In the genomic region with DNA sequence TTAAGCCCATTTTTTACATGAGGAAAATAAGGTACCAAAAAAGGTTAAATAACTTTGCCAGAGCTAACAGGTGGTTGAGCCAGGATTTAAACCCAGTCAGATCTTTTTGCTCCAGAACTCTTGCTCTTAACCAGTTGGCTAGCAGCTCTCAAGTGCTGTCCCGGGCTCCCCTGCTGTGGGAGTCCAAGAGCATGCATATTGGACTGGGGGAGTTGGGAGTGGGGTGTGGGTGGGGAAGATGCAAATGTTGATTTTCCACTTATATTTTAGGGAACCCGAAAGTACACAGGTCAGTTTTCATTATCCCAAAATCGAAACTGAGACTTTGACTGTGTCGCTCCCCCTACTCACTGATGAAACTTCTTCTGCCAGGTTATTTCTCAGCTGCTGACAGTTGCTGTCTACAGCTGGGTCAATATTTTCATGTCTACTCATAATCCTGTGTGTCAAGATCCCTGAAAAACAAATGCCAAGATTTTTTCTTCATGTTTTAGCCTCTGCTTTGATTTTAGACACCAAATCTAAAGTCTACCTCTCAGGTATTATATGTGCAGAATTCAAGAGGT, we compare ENCODE assay signal across 22 cellular contexts.
A peak's percentile ranks its signal among the peaks of the same experiment; 100 is the strongest.
DNase-seq lines count a peak whose midpoint lies in the region; ATAC-seq, FAIRE-seq and TF ChIP-seq lines count a peak whose summit lies in the region.
"Had no signal": no experiment of that assay in that cellular context is flagged by ENCODE, and none has a peak within 500 bp of the region (broad histone marks: within the 10 kb centered on the region; RNA-seq: fewer than 3 reads in every experiment).

No MANE protein-coding gene starts in this region.

- TF ChIP-seq EP300 in GM12878 (IDR thresholded peaks at IDR 0.05; ENCODE audit: borderline replicate concordance in 1 of 2, control insufficient read depth in 1 of 2, low read depth in 2 of 2, low read length in 2 of 2) (no peak), sigmoid colon (IDR thresholded peaks at IDR 0.05) (no peak)

- RAD21 ChIA-PET in GM12878 (lab: Charles Lee; ENCODE audit: unreplicated experiment): interaction anchor here (0.6 to 2.7 kb wide), 11 partner anchors 9 to 340 kb away, joined by 3 to 17 read pairs (median 3); no protein-coding TSS in a partner anchor

- FAIRE-seq in GM12878 (lab: Jason Lieb, UNC): no peak
- FAIRE-seq: A204.1, H54 had no signal

- H3K9me3 ChIP-seq in MM.1S (replicated peaks; ENCODE audit: insufficient read depth, low read length): no peaks in the 10 kb centered on the region
- peaks cover 5% of the 10 kb centered on the region; the same call in 2 of the 3 replicates for H3K9me3 ChIP-seq in GM12878 (replicated peaks; ENCODE audit: control insufficient read depth, insufficient read depth, low read length)
- no peaks in the 10 kb centered on the region for H3K9me3 ChIP-seq in sigmoid colon
- H3K9me3 ChIP-seq in tibial artery: no peaks in the 10 kb centered on the region
- H3K9me3 ChIP-seq: BE2C, Peyer's patch had no signal

- DNase-seq in MM.1S (peak; percentile 53), GM12878 (ENCODE audit: low read depth, low spot score) (no peak), sigmoid colon (no peak), SKM-1 (lab: John Stamatoyannopoulos, UW; ENCODE audit: unreplicated experiment) (no peak), tibial artery (no peak), anterior cingulate cortex (lab: John Stamatoyannopoulos, UW) (no peak)
- DNase-seq: BE2C; CD4-positive, CD25-positive, alpha-beta regulatory T cell; COR-L47; DMS 273 treated with DMSO at 0.1 percent for 48 hours; DND-41; HFFc6; NCI-H1105; NCI-H1694 treated with DMSO at 0.1 percent for 48 hours; NCI-H2227 treated with DMSO at 0.1 percent for 48 hours; NCI-H510A treated with DMSO at 0.1 percent for 48 hours; Peyer's patch had no signal

- peaks cover 19% of the 10 kb centered on the region for H3K4me1 ChIP-seq in MM.1S (ENCODE audit: low read length)
- peaks cover 8% of the 10 kb centered on the region; the same call in 1 of the 2 replicates for H3K4me1 ChIP-seq in GM12878 (ENCODE audit: control insufficient read depth, insufficient read depth, low read length)
- no peaks in the 10 kb centered on the region for H3K4me1 ChIP-seq in sigmoid colon
- H3K4me1 ChIP-seq in tibial artery: no peaks in the 10 kb centered on the region
- H3K4me1 ChIP-seq: BE2C, Peyer's patch had no signal

- POLR2A ChIA-PET in GM12878 (lab: Charles Lee): interaction anchor here (1.0 to 1.2 kb wide), 2 partner anchors 8 to 13 kb away, joined by 4 to 6 read pairs; no protein-coding TSS in a partner anchor

- in situ Hi-C loops in GM12878 (cut with MboI): no loop called here

- ATAC-seq in GM18498 (IDR thresholded peaks at IDR 0.05; ENCODE audit: unreplicated experiment) (peak; percentile 45), GM21717 (IDR thresholded peaks at IDR 0.05; ENCODE audit: unreplicated experiment) (peak; percentile 62), GM12878 (peak; percentile 79)
- ATAC-seq: Right ventricle myocardium inferior had no signal

- no TSS peak for BruUV-seq in GM12878 (replicated peaks; lab: Mats Ljungman, UMichigan)

- H3K9me2 ChIP-seq in MM.1S (replicated peaks; ENCODE audit: insufficient read depth, low read length): no peaks in the 10 kb centered on the region

- TF ChIP-seq POLR2A in GM12878 (IDR thresholded peaks at IDR 0.05; ENCODE audit: low read depth, low read length) (no peak), sigmoid colon (IDR thresholded peaks at IDR 0.05) (no peak)

- WGBS in GM12878 (ENCODE audit: insufficient coverage, insufficient replicate concordance, low lambda C conversion rate, missing lambda C conversion rate): 16% methylated on average over 4 of the region's 4 CpGs
- 85 to 86% methylated on average over 4 of the region's 4 CpGs for WGBS in sigmoid colon, 2 donors

- H3F3A ChIP-seq in MM.1S (ENCODE audit: insufficient read depth, low read length): no peaks in the 10 kb centered on the region

- SMC1A ChIA-PET in GM12878 (lab: Charles Lee; ENCODE audit: uncharacterized antibody, unreplicated experiment): interaction anchor here (0.6 to 8.6 kb wide), 10 partner anchors 9 to 968 kb away, joined by 3 to 79 read pairs (median 4); no protein-coding TSS in a partner anchor

- peak overlapping the region; percentile 37; the same call in 1 of the 2 replicates for H3K4me2 ChIP-seq in MM.1S (ENCODE audit: low read depth, low read length)
- H3K4me2 ChIP-seq in GM12878 (ENCODE audit: control insufficient read depth, insufficient read depth): peak overlapping the region; percentile 25; the same call in 1 of the 2 replicates

- CTCF ChIA-PET in GM12878 (lab: Yijun Ruan, JAX): interaction anchor here (0.6 to 2.2 kb wide), 10 partner anchors 9 to 577 kb away, joined by 3 to 12 read pairs (median 4); no protein-coding TSS in a partner anchor

- TF ChIP-seq CTCF in MM.1S (IDR thresholded peaks at IDR 0.05; ENCODE audit: low read length): no peak
- no peak for TF ChIP-seq CTCF in GM12878 (IDR thresholded peaks at IDR 0.05 in 2 of 3, conservative IDR thresholded peaks at IDR 0.05 in 1 of 3; ENCODE audit: control insufficient read depth in 2 of 3, extremely low read depth in 1 of 3, insufficient read depth in 1 of 3, low read depth in 3 of 3, low read length in 3 of 3)
- no peak for TF ChIP-seq CTCF in sigmoid colon (IDR thresholded peaks at IDR 0.05)
- no peak for TF ChIP-seq CTCF in tibial artery (IDR thresholded peaks at IDR 0.05)

- H3K9ac ChIP-seq in MM.1S (ENCODE audit: low read length) (no peak overlapping the region), GM12878 (ENCODE audit: control insufficient read depth, insufficient read depth, low read length) (no peak overlapping the region)

- H3K36me3 ChIP-seq in MM.1S (replicated peaks; ENCODE audit: insufficient read depth, low read length) (no peaks in the 10 kb centered on the region), GM12878 (ENCODE audit: control insufficient read depth in 2 of 2, insufficient read depth in 2 of 2, low read length in 1 of 2) (no peaks in the 10 kb centered on the region), sigmoid colon (no peaks in the 10 kb centered on the region), tibial artery (no peaks in the 10 kb centered on the region)
- H3K36me3 ChIP-seq: BE2C, Peyer's patch had no signal

- intact Hi-C loops in GM12878 (cut with micrococcal nuclease; ENCODE audit: unreplicated experiment): no loop called here
- intact Hi-C loops in sigmoid colon (cut with DNase I): no loop called here
- intact Hi-C loops in tibial artery (cut with DNase I; ENCODE audit: low total_unique reads): no loop called here

- H4K20me1 ChIP-seq in MM.1S (ENCODE audit: insufficient read depth, low read length): no peaks in the 10 kb centered on the region
- no peaks in the 10 kb centered on the region for H4K20me1 ChIP-seq in GM12878 (ENCODE audit: control insufficient read depth, insufficient read depth)

- H2AFZ ChIP-seq in MM.1S (ENCODE audit: low read length): no peak overlapping the region
- H2AFZ ChIP-seq in GM12878 (ENCODE audit: control insufficient read depth, low read depth, low read length): no peak overlapping the region

- H3K4me3 ChIP-seq in MM.1S (ENCODE audit: low read length): no peak overlapping the region
- no peak overlapping the region for H3K4me3 ChIP-seq in GM12878
- H3K4me3 ChIP-seq in sigmoid colon: no peak overlapping the region
- no peak overlapping the region for H3K4me3 ChIP-seq in tibial artery
- H3K4me3 ChIP-seq: Peyer's patch had no signal

- H3K27me3 ChIP-seq in MM.1S (replicated peaks; ENCODE audit: insufficient read depth, low read length) (no peaks in the 10 kb centered on the region), GM12878 (replicated peaks in 1 of 2; ENCODE audit: control insufficient read depth in 2 of 2, insufficient read depth in 2 of 2, low read length in 1 of 2) (no peaks in the 10 kb centered on the region; a peak in 1 of 4 replicates), sigmoid colon (no peaks in the 10 kb centered on the region), tibial artery (no peaks in the 10 kb centered on the region)
- H3K27me3 ChIP-seq: BE2C, Peyer's patch had no signal

- H3K79me2 ChIP-seq in MM.1S (ENCODE audit: low read length) (no peaks in the 10 kb centered on the region), GM12878 (ENCODE audit: control insufficient read depth, insufficient read depth, low read length) (no peaks in the 10 kb centered on the region)

- TF ChIP-seq RAD21 in GM12878 (IDR thresholded peaks at IDR 0.05; ENCODE audit: insufficient read depth, low read depth, low read length): no peak

- H3K27ac ChIP-seq in MM.1S (ENCODE audit: low read length) (no peak overlapping the region), GM12878 (ENCODE audit: control insufficient read depth, insufficient read depth) (no peak overlapping the region), sigmoid colon (no peak overlapping the region), tibial artery (no peak overlapping the region)
- H3K27ac ChIP-seq: Peyer's patch had no signal

TF ChIP-seq in GM12878, 131 proteins besides CTCF, POLR2A, EP300 and RAD21 (continues in another document):
- TF ChIP-seq MYB (IDR thresholded peaks at IDR 0.05; ENCODE audit: borderline replicate concordance, low read depth, low read length) (no peak), KDM1A (IDR thresholded peaks at IDR 0.05; ENCODE audit: borderline replicate concordance) (no peak), CEBPB (IDR thresholded peaks at IDR 0.05; ENCODE audit: borderline replicate concordance in 1 of 2, low read depth in 2 of 2, low read length in 2 of 2) (no peak), NR2F1 (conservative IDR thresholded peaks at IDR 0.05) (0 out of 2 replicates have a peak, but pooled peaks have one; percentile 39), MTA2 (IDR thresholded peaks at IDR 0.05; ENCODE audit: low read depth) (0 out of 2 replicates have a peak, but pooled peaks have one; percentile 17), DPF2 (IDR thresholded peaks at IDR 0.05) (0 out of 2 replicates have a peak, but pooled peaks have one; percentile 21), IKZF2 (IDR thresholded peaks at IDR 0.05) (peak; percentile 37 to 50; a peak in 3 of 4 replicates), IRF4 (IDR thresholded peaks at IDR 0.05; ENCODE audit: low read depth, low read length) (no peak)
- TF ChIP-seq, protein P1, sequence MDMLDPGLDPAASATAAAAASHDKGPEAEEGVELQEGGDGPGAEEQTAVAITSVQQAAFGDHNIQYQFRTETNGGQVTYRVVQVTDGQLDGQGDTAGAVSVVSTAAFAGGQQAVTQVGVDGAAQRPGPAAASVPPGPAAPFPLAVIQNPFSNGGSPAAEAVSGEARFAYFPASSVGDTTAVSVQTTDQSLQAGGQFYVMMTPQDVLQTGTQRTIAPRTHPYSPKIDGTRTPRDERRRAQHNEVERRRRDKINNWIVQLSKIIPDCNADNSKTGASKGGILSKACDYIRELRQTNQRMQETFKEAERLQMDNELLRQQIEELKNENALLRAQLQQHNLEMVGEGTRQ (IDR thresholded peaks at IDR 0.05; ENCODE audit: borderline replicate concordance, low read depth, low read length): no peak
